ENCODE assay signal across 1 cellular context in genomic region chr10:57165671-57166070, GRCh38.
TF ChIP-seq lines count a peak whose summit lies in the region.

No MANE protein-coding gene starts in this region.

TF ChIP-seq in H1, 55 proteins besides CTCF, POLR2A, EP300 and RAD21:
- TF ChIP-seq EGR1 (IDR thresholded peaks at IDR 0.05; ENCODE audit: borderline replicate concordance, low read depth, low read length): no peak
- TF ChIP-seq CBX8 (IDR thresholded peaks at IDR 0.05; ENCODE audit: borderline replicate concordance, low read depth, low read length): no peak
- TF ChIP-seq RBBP5 (IDR thresholded peaks at IDR 0.05; ENCODE audit: borderline replicate concordance, low read depth, low read length): no peak
- no peak for TF ChIP-seq KDM4A (IDR thresholded peaks at IDR 0.05; ENCODE audit: low read depth, low read length, severe bottlenecking)
- no peak for TF ChIP-seq BACH1 (IDR thresholded peaks at IDR 0.05; ENCODE audit: low read length)
- TF ChIP-seq RFX5 (IDR thresholded peaks at IDR 0.05; ENCODE audit: borderline replicate concordance, low read depth, low read length): no peak
